In genomic region chr1:40743860-40744259, GRCh38 we compare ENCODE assay signal across 21 cellular contexts. TPM values are rescaled to one million over a fixed set of nuclear protein-coding genes. Genes with fewer than 3 reads are reported as not detected.
"Had no signal": no experiment of that assay in that cellular context is flagged by ENCODE, and none has a peak within 500 bp of the region (broad histone marks: within the 10 kb centered on the region; RNA-seq: fewer than 3 reads in every experiment).

No MANE protein-coding gene starts in this region.

- DNase-seq: activated CD4-positive, alpha-beta T cell treated with anti-CD3 and anti-CD28 coated beads for 4 hours; activated naive CD4-positive, alpha-beta T cell; activated T-cell treated with anti-CD3 and anti-CD28 coated beads, Interleukin-2, amount 50 U/mL, for 1 hour; cerebellar nuclear complex; cortex of kidney; endodermal cell; immature natural killer cell; left lung; ovary; SJCRH30; small intestine; stimulated activated CD4-positive, alpha-beta T cell treated with anti-CD3 and anti-CD28 coated beads, Interleukin-2, amount 100 ng/mL, for 24 hours; T-helper 1 cell; T-helper 9 cell; upper lobe of right lung had no signal

- H3K4me1 ChIP-seq: upper lobe of right lung had no signal

- H3K4me3 ChIP-seq: left lung, ovary, SJCRH30, upper lobe of right lung had no signal

- H3K27ac Mint-ChIP-seq: activated T-helper 2 cell treated with anti-CD3 and anti-CD28 coated beads, Interferon-gamma antibody, Interleukin-2, Interleukin-4, amounts not matched to agents 10 μg/mL and 5 μg/mL and 100 μg/mL, durations not matched to agents 14 hours and 24 hours and 36 hours; endodermal cell had no signal

- H3K27me3 Mint-ChIP-seq: natural killer cell treated with Interleukin-12 subunit alpha and Interleukin-12 subunit beta and Interleukin-15 and Interleukin-18, amount 100 ng/mL, for 72 hours; stimulated activated memory B cell treated with anti-CD40 and anti-IgM and Interleukin-4, amounts not matched to agents 10 μg/mL and 1 μg/mL and 100 μg/mL, for 72 hours had no signal

- H3K9me3 ChIP-seq: left lung, neutrophil, ovary, SJCRH30, upper lobe of right lung had no signal

- H3K4me3 Mint-ChIP-seq: endodermal cell; immature natural killer cell; natural killer cell treated with Interleukin-12 subunit alpha and Interleukin-12 subunit beta and Interleukin-15 and Interleukin-18, amount 100 ng/mL, for 72 hours; stimulated activated memory B cell treated with anti-CD40 and anti-IgM and Interleukin-4, amounts not matched to agents 10 μg/mL and 1 μg/mL and 100 μg/mL, for 72 hours had no signal

- ATAC-seq: left lung; natural killer cell treated with Interleukin-12 subunit alpha and Interleukin-12 subunit beta and Interleukin-15 and Interleukin-18, amount 100 ng/mL, for 72 hours; sciatic nerve; stimulated activated memory B cell treated with anti-CD40 and anti-IgM and Interleukin-4, amounts not matched to agents 10 μg/mL and 1 μg/mL and 100 μg/mL, for 72 hours; upper lobe of right lung had no signal

- H3K9me3 Mint-ChIP-seq: activated T-helper 2 cell treated with anti-CD3 and anti-CD28 coated beads, Interferon-gamma antibody, Interleukin-2, Interleukin-4, amounts not matched to agents 10 μg/mL and 5 μg/mL and 100 μg/mL, durations not matched to agents 14 hours and 24 hours and 36 hours; endodermal cell; immature natural killer cell; natural killer cell treated with Interleukin-12 subunit alpha and Interleukin-12 subunit beta and Interleukin-15 and Interleukin-18, amount 100 ng/mL, for 72 hours; stimulated activated memory B cell treated with anti-CD40 and anti-IgM and Interleukin-4, amounts not matched to agents 10 μg/mL and 1 μg/mL and 100 μg/mL, for 72 hours had no signal

- H3K27ac ChIP-seq: neutrophil, ovary, SJCRH30, upper lobe of right lung had no signal

- H3K27me3 ChIP-seq: left lung, neutrophil, ovary, SJCRH30, upper lobe of right lung had no signal

- H3K36me3 ChIP-seq: ovary had no signal

- FAIRE-seq: small intestine had no signal

RNA-seq across cellular contexts. Expression of gene KCNQ4, which starts 39.7 kb away (rescaled TPM):
- total RNA-seq: pulmonary artery endothelial cell had no signal
- polyA plus RNA-seq: immature natural killer cell had no signal
